7 cellular contexts compared by ENCODE assay signal in genomic region chr1:147172168-147173016, GRCh38.
A peak's percentile ranks its signal among the peaks of the same experiment; 100 is the strongest.
DNase-seq lines count a peak whose midpoint lies in the region; ATAC-seq lines count a peak whose summit lies in the region.

PRKAB2 (minus strand) TSS chr1:147172470; CDS start chr1:147172144, 326 bp downstream.

- DNase-seq in NCI-H187 treated with DMSO at 0.1 percent for 48 hours (lab: John Stamatoyannopoulos, UW): peak; percentile 89
- DNase-seq in T-helper 9 cell: peak; percentile 72
- peak; percentile 99 for DNase-seq in astrocyte of the hippocampus (ENCODE audit: low read depth, low spot score)
- DNase-seq in hippocampal formation (lab: John Stamatoyannopoulos, UW): peak; percentile 96 to 98
- DNase-seq in retina: peak; percentile 99

- ATAC-seq in GM18508 (IDR thresholded peaks at IDR 0.05; ENCODE audit: insufficient read depth, unreplicated experiment): peak; percentile 63
- ATAC-seq in HG02973 (IDR thresholded peaks at IDR 0.05; ENCODE audit: unreplicated experiment): peak; percentile 84

Comparison
In these comparisons a context has a peak if more than half of its experiments do, and no peak if none do; other contexts are left out.
1. Peak in every context shown above with its lines: DNase-seq and ATAC-seq.